8 cellular contexts compared by ENCODE assay signal in the genomic region with DNA sequence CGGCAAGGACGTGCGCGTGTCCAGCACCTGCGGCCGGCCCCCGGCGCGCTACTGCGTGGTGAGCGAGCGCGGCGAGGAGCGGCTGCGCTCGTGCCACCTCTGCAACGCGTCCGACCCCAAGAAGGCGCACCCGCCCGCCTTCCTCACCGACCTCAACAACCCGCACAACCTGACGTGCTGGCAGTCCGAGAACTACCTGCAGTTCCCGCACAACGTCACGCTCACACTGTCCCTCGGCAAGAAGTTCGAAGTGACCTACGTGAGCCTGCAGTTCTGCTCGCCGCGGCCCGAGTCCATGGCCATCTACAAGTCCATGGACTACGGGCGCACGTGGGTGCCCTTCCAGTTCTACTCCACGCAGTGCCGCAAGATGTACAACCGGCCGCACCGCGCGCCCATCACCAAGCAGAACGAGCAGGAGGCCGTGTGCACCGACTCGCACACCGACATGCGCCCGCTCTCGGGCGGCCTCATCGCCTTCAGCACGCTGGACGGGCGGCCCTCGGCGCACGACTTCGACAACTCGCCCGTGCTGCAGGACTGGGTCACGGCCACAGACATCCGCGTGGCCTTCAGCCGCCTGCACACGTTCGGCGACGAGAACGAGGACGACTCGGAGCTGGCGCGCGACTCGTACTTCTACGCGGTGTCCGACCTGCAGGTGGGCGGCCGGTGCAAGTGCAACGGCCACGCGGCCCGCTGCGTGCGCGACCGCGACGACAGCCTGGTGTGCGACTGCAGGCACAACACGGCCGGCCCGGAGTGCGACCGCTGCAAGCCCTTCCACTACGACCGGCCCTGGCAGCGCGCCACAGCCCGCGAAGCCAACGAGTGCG. TPM values are rescaled to one million over a fixed set of nuclear protein-coding genes. Genes with fewer than 3 reads are reported as not detected.
DNase-seq lines count a peak whose midpoint lies in the region; ATAC-seq and TF ChIP-seq lines count a peak whose summit lies in the region.

No MANE protein-coding gene starts in this region.

- TF ChIP-seq CTCF in astrocyte of the spinal cord (IDR thresholded peaks at IDR 0.05; ENCODE audit: low read depth, low read length): no peak

- H3K27ac ChIP-seq in stomach smooth muscle (ENCODE audit: low read length): no peak overlapping the region

- H3K9me3 ChIP-seq in stomach smooth muscle (ENCODE audit: control insufficient read depth in 2 of 2, low read length in 2 of 2): no peaks in the 10 kb centered on the region

- DNase-seq in NCI-H1417 (lab: John Stamatoyannopoulos, UW) (peak in 2 of 3 experiments; percentile 30 to 48), NCI-H1417 treated with DMSO at 0.1 percent for 48 hours (lab: John Stamatoyannopoulos, UW) (no peak), astrocyte of the spinal cord (ENCODE audit: low read depth, low spot score) (peak; percentile 12), left colon (peak in 1 of 2 donors; percentile 23), Ammon's horn (ENCODE audit: low spot score) (no peak), HuH-7.5 (ENCODE audit: low spot score) (no peak)

- H3K9ac ChIP-seq in stomach smooth muscle (ENCODE audit: low read length in 2 of 2): no peak overlapping the region

- in situ Hi-C loops in astrocyte of the spinal cord (cut with HindIII; ENCODE audit: low sequenced_read_pairs): no loop called here

- H3K4me3 ChIP-seq in astrocyte of the spinal cord (ENCODE audit: low read depth, low read length) (no peak overlapping the region), stomach smooth muscle (ENCODE audit: low read length in 2 of 2) (peak overlapping the region; percentile 45 to 79)

- peaks cover 34% of the 10 kb centered on the region for H3K4me1 ChIP-seq in stomach smooth muscle (ENCODE audit: control insufficient read depth, insufficient read depth, low read length)

- no peaks in the 10 kb centered on the region for H3K36me3 ChIP-seq in stomach smooth muscle (ENCODE audit: control insufficient read depth in 2 of 2, insufficient read depth in 2 of 2, low read length in 2 of 2)

- intact Hi-C loops in left colon (cut with DNase I, micrococcal nuclease): no loop called here

- peaks cover 0 to 13% of the 10 kb centered on the region in 2 donors for H3K27me3 ChIP-seq in stomach smooth muscle (ENCODE audit: control insufficient read depth in 1 of 2, insufficient read depth in 2 of 2, low read length in 2 of 2)

- ATAC-seq in left colon (peak; percentile 19), HG02938 (IDR thresholded peaks at IDR 0.05; ENCODE audit: unreplicated experiment) (no peak)

RNA-seq across cellular contexts. Expression of a gene that starts 1.5 kb away (rescaled TPM):
- total RNA-seq in left colon: 1 to 10 TPM; 3.2 to 7.4 TPM

RNA-seq across cellular contexts. Expression of a gene that starts 57.3 kb away (rescaled TPM):
- total RNA-seq in left colon: 1 to 10 TPM; 3.2 to 4.9 TPM

Comparison
In these comparisons a context has a peak if more than half of its experiments do, and no peak if none do; other contexts are left out.
1. DNase-seq: peak in NCI-H1417 (2 of 3) and astrocyte of the spinal cord (single experiment); none in NCI-H1417 treated with DMSO at 0.1 percent for 48 hours (single experiment), Ammon's horn (single experiment) and HuH-7.5 (single experiment).